8 cellular contexts compared by ENCODE assay signal in genomic region chr2:177147093-177147694, GRCh38.
DNase-seq lines count a peak whose midpoint lies in the region; ATAC-seq, FAIRE-seq and TF ChIP-seq lines count a peak whose summit lies in the region.

No MANE protein-coding gene starts in this region.

- H3K9me3 Mint-ChIP-seq in CD8-positive, alpha-beta T cell: no peaks in the 10 kb centered on the region

- peaks cover 14% of the 10 kb centered on the region for H3K27me3 ChIP-seq in CD8-positive, alpha-beta T cell (ENCODE audit: insufficient read depth, low read length)
- H3K27me3 ChIP-seq in mammary epithelial cell (ENCODE audit: insufficient read depth, low read length): no peaks in the 10 kb centered on the region
- H3K27me3 ChIP-seq in right lobe of liver: no peaks in the 10 kb centered on the region
- no peaks in the 10 kb centered on the region for H3K27me3 ChIP-seq in WERI-Rb-1 (ENCODE audit: insufficient read depth, low read depth, severe bottlenecking)

- H3K4me1 Mint-ChIP-seq in CD8-positive, alpha-beta T cell (ENCODE audit: low read depth): peaks cover 14% of the 10 kb centered on the region

- H3K4me2 ChIP-seq in mammary epithelial cell (ENCODE audit: insufficient read depth, low read depth, low read length): no peak overlapping the region

- H4K20me1 ChIP-seq in mammary epithelial cell (ENCODE audit: insufficient read depth, low read length): no peaks in the 10 kb centered on the region

- CTCF ChIA-PET in CD8-positive, alpha-beta T cell (lab: Charles Lee): interaction anchor here (0.6 to 3.0 kb wide), 21 partner anchors 8 to 1045 kb away, joined by 3 to 39 read pairs (median 6); no protein-coding TSS in a partner anchor
- CTCF ChIA-PET in mammary epithelial cell (lab: Charles Lee; ENCODE audit: low non-redundant PET): no interaction called here

- H3K36me3 Mint-ChIP-seq in CD8-positive, alpha-beta T cell: no peaks in the 10 kb centered on the region

- H3K27ac ChIP-seq in CD8-positive, alpha-beta T cell (ENCODE audit: low read depth, low read length): no peak overlapping the region
- H3K27ac ChIP-seq in mammary epithelial cell (ENCODE audit: insufficient read depth, low read depth, low read length) (no peak overlapping the region), right lobe of liver (no peak overlapping the region), WERI-Rb-1 (no peak overlapping the region)

- H3K79me2 ChIP-seq in mammary epithelial cell (ENCODE audit: insufficient read depth, low read length): no peaks in the 10 kb centered on the region

- no TSS peak for BruUV-seq in mammary epithelial cell (replicated peaks; lab: Mats Ljungman, UMichigan)

- H3K27ac Mint-ChIP-seq in CD8-positive, alpha-beta T cell: no peak overlapping the region

- FAIRE-seq in urothelium cell line (lab: Jason Lieb, UNC): no peak

- peak; percentile 54 for ATAC-seq in CD8-positive, alpha-beta T cell
- ATAC-seq in GM18517 (IDR thresholded peaks at IDR 0.05; ENCODE audit: unreplicated experiment) (peak; percentile 73), HG03521 (IDR thresholded peaks at IDR 0.05; ENCODE audit: unreplicated experiment) (peak; percentile 55), right lobe of liver (peak; percentile 60 to 73 (median 66))

- dilution Hi-C loops in mammary epithelial cell (cut with HindIII; ENCODE audit: low sequenced_read_pairs): loop anchor here (25.0 kb wide), 1 partner anchor 1010 kb away; the partner anchor contains the start of gene HOXD8

- H3K36me3 ChIP-seq in CD8-positive, alpha-beta T cell (ENCODE audit: insufficient read depth, low read length): no peaks in the 10 kb centered on the region
- H3K36me3 ChIP-seq in mammary epithelial cell (ENCODE audit: insufficient read depth, low read length) (no peaks in the 10 kb centered on the region), right lobe of liver (no peaks in the 10 kb centered on the region), WERI-Rb-1 (no peaks in the 10 kb centered on the region)

- in situ Hi-C loops in mammary epithelial cell (cut with MboI; ENCODE audit: low sequenced_read_pairs in 2 of 2): loop anchor here in 1 of 2 donors (5.0 to 25.0 kb wide), 2 partner anchors 485 to 1020 kb away; partner anchors contain the start of gene HOXD8

- H3K9me3 ChIP-seq in CD8-positive, alpha-beta T cell (ENCODE audit: low read length): no peaks in the 10 kb centered on the region
- H3K9me3 ChIP-seq in mammary epithelial cell (replicated peaks; ENCODE audit: insufficient read depth, low read length): no peaks in the 10 kb centered on the region
- H3K9me3 ChIP-seq in right lobe of liver: no peaks in the 10 kb centered on the region
- no peaks in the 10 kb centered on the region for H3K9me3 ChIP-seq in WERI-Rb-1 (ENCODE audit: severe bottlenecking)

- peak in 1 of 7 experiments; percentile 28 for DNase-seq in CD8-positive, alpha-beta T cell
- peak; percentile 85 for DNase-seq in NCI-H82 (lab: John Stamatoyannopoulos, UW)
- DNase-seq in mammary epithelial cell: peak; percentile 41
- DNase-seq in right lobe of liver: no peak
- no peak for DNase-seq in urothelium cell line (ENCODE audit: low spot score)
- DNase-seq in WERI-Rb-1: no peak

- WGBS in mammary epithelial cell (ENCODE audit: low coverage, missing lambda C conversion rate): 2% methylated on average over 2 of the region's 2 CpGs
- 2% methylated on average over 2 of the region's 2 CpGs for WGBS in right lobe of liver (ENCODE audit: insufficient coverage, low coverage, low lambda C conversion rate, missing lambda C conversion rate)

- H3K4me3 ChIP-seq in CD8-positive, alpha-beta T cell (ENCODE audit: low read depth, low read length): no peak overlapping the region
- no peak overlapping the region for H3K4me3 ChIP-seq in mammary epithelial cell (replicated peaks in 1 of 3; ENCODE audit: insufficient read depth in 1 of 3, low read depth in 2 of 3, low read length in 3 of 3)
- no peak overlapping the region for H3K4me3 ChIP-seq in right lobe of liver
- H3K4me3 ChIP-seq in WERI-Rb-1 (ENCODE audit: low read depth, low read length): no peak overlapping the region

- peaks cover 29% of the 10 kb centered on the region for H3K27me3 Mint-ChIP-seq in CD8-positive, alpha-beta T cell (ENCODE audit: low read depth)

- no peak overlapping the region for H2AFZ ChIP-seq in mammary epithelial cell (ENCODE audit: low read depth, low read length)

- POLR2A ChIA-PET in CD8-positive, alpha-beta T cell (lab: Charles Lee): interaction anchor here (0.7 to 1.6 kb wide), 2 partner anchors 10 to 1011 kb away, joined by 3 to 4 read pairs; no protein-coding TSS in a partner anchor

- H3K4me1 ChIP-seq in CD8-positive, alpha-beta T cell (ENCODE audit: insufficient read depth, low read length): peaks cover 11% of the 10 kb centered on the region
- H3K4me1 ChIP-seq in mammary epithelial cell (ENCODE audit: insufficient read depth, low read length) (peaks cover 5% of the 10 kb centered on the region), right lobe of liver (peaks cover 0 to 5% (median 0%) of the 10 kb centered on the region in 4 donors)

- no peak for TF ChIP-seq POLR2A in right lobe of liver (IDR thresholded peaks at IDR 0.05)

- no peak overlapping the region for H3K4me3 Mint-ChIP-seq in CD8-positive, alpha-beta T cell

- peak; percentile 74 for TF ChIP-seq CTCF in CD8-positive, alpha-beta T cell (IDR thresholded peaks at IDR 0.05)
- TF ChIP-seq CTCF in mammary epithelial cell (conservative IDR thresholded peaks at IDR 0.05 in 1 of 2, IDR thresholded peaks at IDR 0.05 in 1 of 2; ENCODE audit: extremely low read depth in 1 of 2, insufficient read depth in 1 of 2, low read depth in 1 of 2, low read length in 2 of 2) (peak; percentile 56 to 66), right lobe of liver (IDR thresholded peaks at IDR 0.05) (peak; percentile 55 to 65 (median 63)), WERI-Rb-1 (IDR thresholded peaks at IDR 0.05; ENCODE audit: low read depth, low read length) (no peak)

- intact Hi-C loops in CD8-positive, alpha-beta T cell (cut with DNase I, micrococcal nuclease): loop anchor here (2.0 to 10.0 kb wide), 12 partner anchors 315 to 1895 kb away; partner anchors contain the start of genes LNPK (in 1 of the 2) and RBM45 (in 1 of the 2)
- intact Hi-C loops in mammary epithelial cell (cut with micrococcal nuclease) (loop anchor here (1.0 to 10.0 kb wide), 6 partner anchors 95 to 1020 kb away; no protein-coding TSS in a partner anchor), right lobe of liver (cut with DNase I) (no loop called here)

- H3K9ac ChIP-seq in mammary epithelial cell (ENCODE audit: insufficient read depth, low read length): no peak overlapping the region

Comparison
In these comparisons a context has a peak if more than half of its experiments do, and no peak if none do; other contexts are left out.
1. DNase-seq: peak in NCI-H82 (single experiment) and mammary epithelial cell (single experiment); none in right lobe of liver (0 of 3), urothelium cell line (single experiment) and WERI-Rb-1 (single experiment).
2. intact Hi-C loops: an anchor here in CD8-positive, alpha-beta T cell (2.0 to 10.0 kb wide) and mammary epithelial cell (1.0 to 10.0 kb wide); none called in right lobe of liver.
3. Peak in every context shown above with its lines, with median percentiles within 50 percentile points of each other: ATAC-seq.